Comparison of ENCODE assay signal across 1 cellular context in the genomic region with DNA sequence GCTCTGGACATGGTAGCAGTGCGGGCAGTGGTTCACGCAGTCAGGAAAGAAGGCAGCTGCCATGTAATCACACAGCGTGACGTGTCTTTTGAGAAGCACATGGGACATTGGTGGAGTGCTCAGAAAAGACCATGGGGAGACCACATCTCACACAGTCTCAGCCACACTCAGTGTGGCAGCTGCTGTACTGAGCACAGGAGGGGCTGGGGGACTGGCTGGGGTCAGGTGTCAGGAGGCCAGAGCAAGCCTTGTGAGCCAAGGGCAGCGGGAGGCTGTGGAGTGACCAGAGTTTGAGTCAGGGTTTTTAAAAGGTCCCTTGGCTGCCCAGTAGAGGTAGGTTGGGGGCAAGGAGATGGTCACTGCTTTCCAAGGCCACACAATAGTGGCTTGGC.
TF ChIP-seq lines count a peak whose summit lies in the region.

No MANE protein-coding gene starts in this region.

TF ChIP-seq in H1, 55 proteins besides CTCF, POLR2A, EP300 and RAD21:
- TF ChIP-seq SP2 (IDR thresholded peaks at IDR 0.05; ENCODE audit: low read length) (no peak), BCL11A (IDR thresholded peaks at IDR 0.05; ENCODE audit: low read depth in 2 of 2, low read length in 2 of 2) (no peak)
TF ChIP-seq in H1: peak in this region for 0.
